ENCODE assay signal across 8 cellular contexts in the genomic region with DNA sequence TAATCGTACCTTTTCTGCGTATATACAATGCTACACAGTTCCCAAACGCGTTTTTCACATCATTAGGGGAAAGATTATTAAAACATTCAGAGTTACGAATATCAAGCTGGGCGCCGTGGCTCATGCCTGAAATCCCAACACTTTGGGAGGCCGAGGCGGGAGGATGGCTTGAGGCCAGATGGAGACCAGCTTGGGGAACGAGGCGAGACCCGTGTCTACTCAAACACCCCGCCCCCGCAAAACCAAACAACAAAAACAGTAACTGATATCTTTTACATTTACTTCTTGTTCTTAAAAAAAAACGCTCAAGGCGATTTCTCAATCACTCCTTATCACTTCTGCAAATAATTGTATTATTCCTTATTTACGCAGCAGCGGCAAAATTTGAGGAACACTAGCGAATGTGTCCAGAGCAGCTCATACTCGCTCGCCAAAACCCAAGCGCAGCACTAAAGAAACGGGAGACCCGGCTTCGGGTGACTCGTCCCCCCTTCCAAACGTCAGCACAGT. TPM values are rescaled to one million over a fixed set of nuclear protein-coding genes. Genes with fewer than 3 reads are reported as not detected.
DNase-seq lines count a peak whose midpoint lies in the region; ATAC-seq and TF ChIP-seq lines count a peak whose summit lies in the region.

No MANE protein-coding gene starts in this region.

- no peaks in the 10 kb centered on the region for H3K9me3 ChIP-seq in heart left ventricle

- ATAC-seq in WTC11 (no peak), heart left ventricle (no peak)

- no peak for DNase-seq in GM12865 (ENCODE audit: low read depth)
- DNase-seq in WTC11 (ENCODE audit: low spot score), result no peak
- DNase-seq in heart left ventricle, result peak; percentile 36 to 68 (median 46)
- DNase-seq in skeletal muscle cell (ENCODE audit: low read depth), result no peak
- DNase-seq in HUDEP-2 (lab: John Stamatoyannopoulos, UW; ENCODE audit: unreplicated experiment in 76 of 76), result no peak
- DNase-seq in T-helper 9 cell, result no peak
- no peak for DNase-seq in SIG-M5 (lab: John Stamatoyannopoulos, UW)
- no peak for DNase-seq in NCI-H748 (lab: John Stamatoyannopoulos, UW; ENCODE audit: unreplicated experiment)

- 13 to 16% (median 14%) methylated on average over 27 of the region's 27 CpGs for WGBS in heart left ventricle, 4 donors

- TF ChIP-seq POLR2A in heart left ventricle (IDR thresholded peaks at IDR 0.05), result no peak

- peaks cover 0 to 35% (median 25%) of the 10 kb centered on the region in 9 donors for H3K36me3 ChIP-seq in heart left ventricle

- H3K27ac ChIP-seq in heart left ventricle, result peak overlapping the region; percentile 0 to 100 (median 96)

- H3K27ac Mint-ChIP-seq in WTC11, result peak overlapping the region; percentile 98

- H3K4me3 Mint-ChIP-seq in WTC11, result peak overlapping the region; percentile 95

- no peaks in the 10 kb centered on the region for H3K27me3 Mint-ChIP-seq in WTC11 (ENCODE audit: low read depth)

- H3K9me3 Mint-ChIP-seq in WTC11, result no peaks in the 10 kb centered on the region

- H3K4me1 ChIP-seq in heart left ventricle, result peaks cover 0 to 33% (median 12%) of the 10 kb centered on the region in 12 donors

- H3K36me3 Mint-ChIP-seq in WTC11, result peaks cover 19% of the 10 kb centered on the region

- peaks cover 28% of the 10 kb centered on the region for H3K4me1 Mint-ChIP-seq in WTC11

- H3K4me3 ChIP-seq in GM12865 (ENCODE audit: low read depth, low read length) (peak overlapping the region; percentile 77), heart left ventricle (peak overlapping the region; percentile 76 to 100 (median 90)), skeletal muscle cell (ENCODE audit: low read depth, low read length) (peak overlapping the region; percentile 99)

- no peaks in the 10 kb centered on the region for H3K27me3 ChIP-seq in heart left ventricle

- intact Hi-C loops in heart left ventricle (cut with DNase I), result loop anchor here in 7 of 10 donors (1.0 to 10.0 kb wide), 5 partner anchors 49 to 163 kb away; partner anchors contain the start of genes PCNP (in 7 of the 7), CEP97 (in 1 of the 7) and SENP7 (in 1 of the 7)

- TF ChIP-seq CTCF in GM12865 (IDR thresholded peaks at IDR 0.05; ENCODE audit: insufficient read depth, low read depth, low read length, missing control alignments) (no peak), WTC11 (IDR thresholded peaks at IDR 0.05) (no peak), heart left ventricle (IDR thresholded peaks at IDR 0.05) (no peak)

- POLR2A ChIA-PET in WTC11 (lab: Charles Lee), result interaction anchor here (0.5 to 3.7 kb wide), 11 partner anchors 9 to 182 kb away, joined by 3 to 34 read pairs (median 4); partner anchors contain the start of genes CEP97, NFKBIZ, PCNP and RPL24

- CTCF ChIA-PET in WTC11 (lab: Charles Lee), result interaction anchor here (0.7 to 4.2 kb wide), 4 partner anchors 10 to 102 kb away, joined by 3 to 23 read pairs (median 5); partner anchors contain the start of genes PCNP and RPL24

TF ChIP-seq in WTC11, 78 proteins besides CTCF, POLR2A, EP300 and RAD21:
- 0 out of 2 replicates have a peak, but pooled peaks have one; percentile 2 for TF ChIP-seq MYBL2 (CRISPR knock-in tag; IDR thresholded peaks at IDR 0.05)
- TF ChIP-seq GTF2I (CRISPR knock-in tag; conservative IDR thresholded peaks at IDR 0.05), result peak; percentile 81; the same call in 1 of the 2 replicates
- TF ChIP-seq ZNF121 (CRISPR knock-in tag; IDR thresholded peaks at IDR 0.05), result no peak

RNA-seq across cellular contexts. Expression of gene ZBTB11, which starts 1.2 kb away (rescaled TPM):
- 12.6 to 13.5 TPM (median 12.7 TPM) in 3 replicates for total RNA-seq in WTC11 (2021)
- 10 to 100 TPM in 5 of 9 donors, 1 to 10 TPM in 4; 8.6 to 12.9 (median 10.4) TPM for total RNA-seq in heart left ventricle
- 1 to 10 TPM; 4.6 to 6.0 TPM for polyA plus RNA-seq in heart left ventricle

RNA-seq across cellular contexts. Expression of gene RPL24, which starts 10.8 kb away (rescaled TPM):
- total RNA-seq in WTC11 (2021) (1,801 to 1,893 TPM (median 1,886 TPM) in 3 replicates), heart left ventricle (1,000 to 10,000 TPM in 2 of 9 donors, 100 to 1,000 TPM in 7; 673 to 1,075 (median 848) TPM)
- 1,000 to 10,000 TPM; 2,429 to 2,669 TPM for polyA plus RNA-seq in heart left ventricle

RNA-seq across cellular contexts. Expression of gene CEP97, which starts 48.6 kb away (rescaled TPM):
- total RNA-seq in WTC11 (2021) (10.0 to 12.3 TPM (median 12.0 TPM) in 3 replicates), heart left ventricle (10 to 100 TPM in 3 of 9 donors, 1 to 10 TPM in 6; 5.1 to 12.3 (median 6.9) TPM)
- polyA plus RNA-seq in heart left ventricle, result 1 to 10 TPM; 1.9 to 3.3 TPM

Comparison
In these comparisons a context has a peak if more than half of its experiments do, and no peak if none do; other contexts are left out.
1. DNase-seq: peak in heart left ventricle (5 of 5); none in GM12865 (single experiment), WTC11 (single experiment), skeletal muscle cell (single experiment), HUDEP-2 (0 of 76), T-helper 9 cell (single experiment), SIG-M5 (single experiment) and NCI-H748 (single experiment).
2. Peak in every context shown above with its lines, with median percentiles within 50 percentile points of each other: H3K4me3 ChIP-seq.